In genomic region chr15:90201150-90201943, GRCh38 we compare ENCODE assay signal across 8 cellular contexts. TPM values are rescaled to one million over a fixed set of nuclear protein-coding genes. Genes with fewer than 3 reads are reported as not detected.
A peak's percentile ranks its signal among the peaks of the same experiment; 100 is the strongest.
DNase-seq lines count a peak whose midpoint lies in the region; ATAC-seq and TF ChIP-seq lines count a peak whose summit lies in the region.

Gene SEMA4B (plus strand): TSS chr15:90201330. CDS start chr15:90201579, 249 bp downstream.

- ATAC-seq in GM19468 (IDR thresholded peaks at IDR 0.05; ENCODE audit: extremely low read depth, unreplicated experiment) = peak; percentile 68
- ATAC-seq in gastroesophageal sphincter = peak; percentile 82

- TF ChIP-seq CTCF in gastroesophageal sphincter (IDR thresholded peaks at IDR 0.05) = peak in 1 of 4 experiments; percentile 29
- TF ChIP-seq CTCF in neutrophil (IDR thresholded peaks at IDR 0.05) = peak; percentile 36

- TF ChIP-seq POLR2A in Raji (IDR thresholded peaks at IDR 0.05; ENCODE audit: insufficient read depth, low read depth, low read length) = peak; percentile 70
- TF ChIP-seq POLR2A in gastroesophageal sphincter (IDR thresholded peaks at IDR 0.05) = peak; percentile 46 to 50

- H3K27ac ChIP-seq in gastroesophageal sphincter (peak within 1 kb of the TSS; percentile 49 to 92 (median 86)), neutrophil (peak within 1 kb of the TSS; percentile 82), temporal lobe (ENCODE audit: low read depth, low read length) (peak within 1 kb of the TSS; percentile 44)

- H3K4me3 ChIP-seq in gastroesophageal sphincter = peak within 1 kb of the TSS; percentile 84 to 92
- peak within 1 kb of the TSS; percentile 72 for H3K4me3 ChIP-seq in neutrophil (ENCODE audit: low read depth in 1 of 2, low read length in 1 of 2)

- no CpG with 5 or more reads among the region's 86 CpGs for WGBS in gastroesophageal sphincter (ENCODE audit: low coverage in 1 of 2), 2 donors

- H3K36me3 ChIP-seq in gastroesophageal sphincter = peaks cover 0 to 13% of the 10 kb centered on the region in 2 donors
- H3K36me3 ChIP-seq in neutrophil = peaks cover 47% of the 10 kb centered on the region

- H3K27me3 ChIP-seq in gastroesophageal sphincter (no peaks in the 10 kb centered on the region), neutrophil (peaks cover 7% of the 10 kb centered on the region)

- TF ChIP-seq EP300 in gastroesophageal sphincter (IDR thresholded peaks at IDR 0.05) = no peak

- H3K9me3 ChIP-seq in gastroesophageal sphincter (no peaks in the 10 kb centered on the region), neutrophil (no peaks in the 10 kb centered on the region)

- DNase-seq in D341Med (ENCODE audit: low spot score) (peak; percentile 95), HT1080 (ENCODE audit: low read depth) (peak; percentile 50)
- peak; percentile 47 for DNase-seq in activated gamma-delta T cell treated with anti-CD3 and anti-CD28 coated beads, Interleukin-2, amount 50 U/mL, for 16 hours (ENCODE audit: low read depth)

- H3K4me1 ChIP-seq in gastroesophageal sphincter (peaks cover 0 to 82% (median 16%) of the 10 kb centered on the region in 3 donors), neutrophil (ENCODE audit: control insufficient read depth in 1 of 2, insufficient read depth in 1 of 2, low read depth in 1 of 2, low read length in 1 of 2) (peaks cover 71 to 78% of the 10 kb centered on the region in 2 experiments)

RNA-seq across cellular contexts. Expression of gene SEMA4B, which starts in this region (rescaled TPM):
- 53.7 and 57.1 TPM in 2 replicates for total RNA-seq in HT1080 (2014; rRNA removed; shearing (Covaris generic))
- polyA plus RNA-seq in HT1080 (2015; cell fraction: cytosol; rRNA removed) = 77.4 and 81.2 TPM in 2 replicates
- polyA plus RNA-seq in HT1080 (2015; cell fraction: nucleus; rRNA removed) = 144 and 156 TPM in 2 replicates
- total RNA-seq in gastroesophageal sphincter (10 to 100 TPM; 18.7 to 44.9 (median 41.9) TPM), temporal lobe (35.4 TPM)

Comparison
In these comparisons a context has a peak if more than half of its experiments do, and no peak if none do; other contexts are left out.
1. Peak in every context shown above with its lines: DNase-seq, ATAC-seq, H3K4me3 ChIP-seq and H3K27ac ChIP-seq.